Comparison of ENCODE assay signal across 28 cellular contexts in genomic region chr5:10264569-10264968, GRCh38. TPM values are rescaled to one million over a fixed set of nuclear protein-coding genes. Genes with fewer than 3 reads are reported as not detected.
A peak's percentile ranks its signal among the peaks of the same experiment; 100 is the strongest.
DNase-seq lines count a peak whose midpoint lies in the region; ATAC-seq, FAIRE-seq and TF ChIP-seq lines count a peak whose summit lies in the region.
"Had no signal": no experiment of that assay in that cellular context is flagged by ENCODE, and none has a peak within 500 bp of the region (broad histone marks: within the 10 kb centered on the region; RNA-seq: fewer than 3 reads in every experiment).

No MANE protein-coding gene starts in this region.

- no peaks in the 10 kb centered on the region for H3K9me2 ChIP-seq in SK-N-SH

- H3K79me2 ChIP-seq in SK-N-SH (ENCODE audit: insufficient read depth) (peaks cover 2% of the 10 kb centered on the region; the same call in 1 of the 2 replicates), K562 (ENCODE audit: control insufficient read depth, insufficient read depth, low read length) (peaks cover 9% of the 10 kb centered on the region; the same call in 2 of the 3 replicates)

- no peak for TF ChIP-seq RAD21 in SK-N-SH (IDR thresholded peaks at IDR 0.05; ENCODE audit: low read length)
- TF ChIP-seq RAD21 in K562 (CRISPR knock-in tag; conservative IDR thresholded peaks at IDR 0.05 in 1 of 2, IDR thresholded peaks at IDR 0.05 in 1 of 2), result no peak

- peaks cover 12% of the 10 kb centered on the region; the same call in 1 of the 2 replicates for H4K20me1 ChIP-seq in SK-N-SH (ENCODE audit: insufficient read depth)
- H4K20me1 ChIP-seq in K562 (replicated peaks; ENCODE audit: control insufficient read depth, insufficient read depth, low read length), result peaks cover 20% of the 10 kb centered on the region

- TF ChIP-seq POLR2A in K562 (conservative IDR thresholded peaks at IDR 0.05), result no peak

- 89% methylated on average over 3 of the region's 3 CpGs for WGBS in SK-N-SH (ENCODE audit: low lambda C conversion rate)
- 77% methylated on average over 3 of the region's 3 CpGs for WGBS in K562 (ENCODE audit: insufficient coverage, low coverage, missing lambda C conversion rate)
- 37 to 69% (median 43%) methylated on average over 3 of the region's 3 CpGs for WGBS in psoas muscle, 3 donors

- no peaks in the 10 kb centered on the region for H3K27me3 ChIP-seq in SK-N-SH (ENCODE audit: insufficient read depth)
- H3K27me3 ChIP-seq in K562 (ENCODE audit: control insufficient read depth in 2 of 2, insufficient read depth in 2 of 2, low read length in 2 of 2), result no peaks in the 10 kb centered on the region
- no peaks in the 10 kb centered on the region for H3K27me3 ChIP-seq in psoas muscle (ENCODE audit: insufficient read depth in 3 of 3, low read length in 2 of 3)
- H3K27me3 ChIP-seq: BLaER1, spleen, transverse colon had no signal

- H3K4me2 ChIP-seq in SK-N-SH (no peak overlapping the region), K562 (ENCODE audit: insufficient read depth, low read length) (no peak overlapping the region)
- H3K4me2 ChIP-seq: BLaER1 had no signal

- in situ Hi-C loops in K562 (cut with MboI), result no loop called here

- TF ChIP-seq EP300 in SK-N-SH (IDR thresholded peaks at IDR 0.05; ENCODE audit: borderline replicate concordance in 1 of 2, low read depth in 1 of 2, low read length in 1 of 2) (no peak), K562 (IDR thresholded peaks at IDR 0.05; ENCODE audit: low read length) (no peak)

- no peak for DNase-seq in SK-N-SH
- no peak for DNase-seq in K562 (ENCODE audit: extremely low read depth in 1 of 4, low spot score in 3 of 4)
- DNase-seq in psoas muscle, result no peak
- no peak for DNase-seq in GM20000 (ENCODE audit: low spot score)
- DNase-seq: activated CD4-positive, alpha-beta T cell treated with anti-CD3 and anti-CD28 coated beads for 4 hours; activated naive CD4-positive, alpha-beta T cell treated with anti-CD3 and anti-CD28 coated beads, Interleukin-2, amount 50 U/mL, for 16 hours; Caco-2; DND-41; foreskin melanocyte; islet precursor cell; NCI-H1092; NCI-H2029; NCI-H226; NCI-H774; occipital lobe; PC-3; SHP77; spleen; stimulated activated CD4-positive, alpha-beta T cell treated with anti-CD3 and anti-CD28 coated beads, Interleukin-4, amount 100 ng/mL, for 1 hour; T-cell; transverse colon had no signal

- TF ChIP-seq CTCF in SK-N-SH (IDR thresholded peaks at IDR 0.05) (no peak), HEK293 (tag by site-specific recombination; IDR thresholded peaks at IDR 0.05) (no peak), K562 (IDR thresholded peaks at IDR 0.05 in 2 of 3, conservative IDR thresholded peaks at IDR 0.05 in 1 of 3; ENCODE audit: insufficient read depth in 2 of 3, low read depth in 1 of 3, low read length in 3 of 3) (no peak), psoas muscle (IDR thresholded peaks at IDR 0.05) (no peak), GM20000 (IDR thresholded peaks at IDR 0.05; ENCODE audit: extremely low read depth, missing control alignments) (no peak)

- H3K9me1 ChIP-seq in K562 (ENCODE audit: control insufficient read depth, insufficient read depth, low read length), result peaks cover 6% of the 10 kb centered on the region

- no peaks in the 10 kb centered on the region for H3K4me1 ChIP-seq in SK-N-SH (ENCODE audit: control insufficient read depth in 1 of 2, insufficient read depth in 2 of 2, low read depth in 1 of 2, low read length in 1 of 2)
- peaks cover 3% of the 10 kb centered on the region; the same call in 1 of the 2 replicates for H3K4me1 ChIP-seq in HEK293 (ENCODE audit: control insufficient read depth, insufficient read depth, low read length)
- peaks cover 0 to 13% of the 10 kb centered on the region in 2 experiments; a peak in 4 of 5 replicates for H3K4me1 ChIP-seq in K562 (replicated peaks in 1 of 2; ENCODE audit: control insufficient read depth in 2 of 2, insufficient read depth in 2 of 2, low read length in 2 of 2)
- peaks cover 8% of the 10 kb centered on the region for H3K4me1 ChIP-seq in psoas muscle
- H3K4me1 ChIP-seq: BLaER1, Caco-2 had no signal

- no peak overlapping the region for H2AFZ ChIP-seq in SK-N-SH (ENCODE audit: low read depth)
- H2AFZ ChIP-seq in K562 (ENCODE audit: low read depth, low read length), result no peak overlapping the region

- POLR2A ChIA-PET in SK-N-SH (lab: Yijun Ruan, JAX), result interaction anchor here (1.3 to 2.3 kb wide), 2 partner anchors 13 to 14 kb away, joined by 3 to 6 read pairs; partner anchors contain the start of genes ATPSCKMT and CCT5
- POLR2A ChIA-PET in HEK293 (lab: Yijun Ruan, JAX), result interaction anchor here (1.5 to 2.6 kb wide), 4 partner anchors 10 to 89 kb away, joined by 5 to 10 read pairs (median 7); partner anchors contain the start of genes ATPSCKMT, CCT5 and MARCHF6
- POLR2A ChIA-PET in K562 (lab: Yijun Ruan, JAX), result interaction anchor here (0.7 to 7.9 kb wide), 9 partner anchors 8 to 239 kb away, joined by 3 to 72 read pairs (median 4); partner anchors contain the start of genes ATPSCKMT and CCT5

- no TSS peak for BruUV-seq in K562 (replicated peaks; lab: Mats Ljungman, UMichigan)

- H3K36me3 ChIP-seq in SK-N-SH (replicated peaks in 1 of 2; ENCODE audit: control insufficient read depth in 1 of 2, insufficient read depth in 2 of 2, low read length in 1 of 2) (peaks cover 39 to 65% of the 10 kb centered on the region in 2 experiments), HEK293 (ENCODE audit: control insufficient read depth in 2 of 2, insufficient read depth in 1 of 2, low read length in 2 of 2) (peaks cover 55 to 65% of the 10 kb centered on the region in 2 experiments), K562 (ENCODE audit: control insufficient read depth, insufficient read depth, low read length) (peaks cover 69% of the 10 kb centered on the region), psoas muscle (ENCODE audit: insufficient read depth in 1 of 2, low read depth in 1 of 2) (peaks cover 10 to 63% of the 10 kb centered on the region in 2 donors)

- no peak overlapping the region for H3K27ac ChIP-seq in SK-N-SH (ENCODE audit: low read depth in 2 of 2, low read length in 1 of 2)
- H3K27ac ChIP-seq in HEK293 (ENCODE audit: extremely low read depth, low read depth, low read length), result no peak overlapping the region
- no peak overlapping the region for H3K27ac ChIP-seq in K562 (ENCODE audit: extremely low read depth, low read depth, low read length)
- peak overlapping the region; percentile 26 for H3K27ac ChIP-seq in psoas muscle
- H3K27ac ChIP-seq: BLaER1, transverse colon had no signal

- ATAC-seq in SK-N-SH treated with all-trans-retinoic acid at 6 μM for 48 hours (no peak), K562 (no peak), psoas muscle (peak in 3 of 4 donors; percentile 49 to 76 (median 64)), GM21381 (IDR thresholded peaks at IDR 0.05; ENCODE audit: unreplicated experiment) (no peak), HG02588 (IDR thresholded peaks at IDR 0.05; ENCODE audit: unreplicated experiment) (no peak)
- ATAC-seq: PC-3; stimulated activated naive CD8-positive, alpha-beta T cell treated with anti-CD3 and anti-CD28 coated beads, Interleukin-15, Interleukin-2, amounts not matched to agents 100 U/mL and 50 U/mL, for 24 hours; T-cell had no signal

- peaks cover 43% of the 10 kb centered on the region for H3F3A ChIP-seq in SK-N-SH (replicated peaks; ENCODE audit: insufficient read depth)

- H3K9me3 ChIP-seq in SK-N-SH (no peaks in the 10 kb centered on the region), HEK293 (ENCODE audit: control insufficient read depth, insufficient read depth, low read depth, low read length) (no peaks in the 10 kb centered on the region), K562 (replicated peaks; ENCODE audit: control insufficient read depth, insufficient read depth, low read depth, low read length) (no peaks in the 10 kb centered on the region), psoas muscle (no peaks in the 10 kb centered on the region)
- H3K9me3 ChIP-seq: BLaER1, Caco-2, spleen, transverse colon had no signal

- CTCF ChIA-PET in SK-N-SH (lab: Yijun Ruan, JAX) (interaction anchor here (1.6 to 4.7 kb wide), 2 partner anchors 10 to 19 kb away, joined by 4 to 21 read pairs; no protein-coding TSS in a partner anchor), HEK293 (lab: Yijun Ruan, JAX) (interaction anchor here (1.8 kb wide), 1 partner anchor 19 kb away, joined by 6 read pairs; no protein-coding TSS in a partner anchor), K562 (lab: Yijun Ruan, JAX; ENCODE audit: low intra/inter-chr PET ratio) (no interaction called here)

- no peak for FAIRE-seq in K562 (lab: Jason Lieb, UNC)
- FAIRE-seq: H54 had no signal

- intact Hi-C loops in K562 (cut with micrococcal nuclease) (no loop called here), psoas muscle (cut with DNase I) (no loop called here)

- H3K9ac ChIP-seq in SK-N-SH (no peak overlapping the region), K562 (ENCODE audit: insufficient read depth in 1 of 2, low read depth in 2 of 2, low read length in 2 of 2) (no peak overlapping the region)
- H3K9ac ChIP-seq: BLaER1 had no signal

- H3K4me3 ChIP-seq in SK-N-SH (ENCODE audit: low read depth in 2 of 2, low read length in 1 of 2) (no peak overlapping the region), HEK293 (ENCODE audit: low read depth, low read length) (no peak overlapping the region), K562 (no peak overlapping the region), psoas muscle (no peak overlapping the region)
- H3K4me3 ChIP-seq: BLaER1, spleen, transverse colon had no signal

RNA-seq across cellular contexts. Expression of gene CCT5, which starts 14.5 kb away (rescaled TPM):
- polyA plus RNA-seq in SK-N-SH (2012; rRNA removed) (378 and 472 TPM in 2 replicates), K562 (2011; rRNA removed) (773 and 1,153 TPM in 2 replicates), K562 (2014; fragmentation: Illumina TruSeq; extraction: Trizol) (1,097 and 1,170 TPM in 2 replicates), K562 (2014; fragmentation: Nextera tagmentation; extraction: Ambion mirVana) (1,000 to 10,000 TPM in 1 of 2 experiments, 100 to 1,000 TPM in 1; 926 to 1,606 TPM), K562 (2014; rRNA removed) (798 and 941 TPM in 2 replicates), psoas muscle (100 to 1,000 TPM; 186 to 454 (median 287) TPM)
- polyA plus RNA-seq in SK-N-SH (2012; cell fraction: cytosol; rRNA removed), result 485 and 492 TPM in 2 replicates
- polyA plus RNA-seq in SK-N-SH (2012; cell fraction: nucleus; rRNA removed), result 288 and 386 TPM in 2 replicates
- 239 and 473 TPM in 2 replicates for total RNA-seq in K562 (2011; cell fraction: chromatin; rRNA removed; ENCODE audit: low replicate concordance)
- 160 and 181 TPM in 2 replicates for total RNA-seq in K562 (2011; cell fraction: nucleolus; rRNA removed)
- 271 and 310 TPM in 2 replicates for total RNA-seq in K562 (2011; cell fraction: nucleoplasm; rRNA removed)
- total RNA-seq in K562 (2014; rRNA removed) (1,056 and 1,105 TPM in 2 replicates), K562 (2014; rRNA removed; fragmentation: Illumina TruSeq; extraction: Trizol) (1,310 and 1,339 TPM in 2 replicates), K562 (2015; rRNA removed; fragmentation: Illumina TruSeq; extraction: Trizol) (1,290 and 1,307 TPM in 2 replicates), K562 (2021) (782 and 792 TPM in 2 replicates), psoas muscle (100 to 1,000 TPM; 150 to 211 (median 197) TPM)
- polyA plus RNA-seq in K562 (2011; cell fraction: cytosol; rRNA removed), result 486 and 691 TPM in 2 replicates
- polyA plus RNA-seq in K562 (2011; cell fraction: nucleus; rRNA removed), result 304 and 417 TPM in 2 replicates
- 564 and 1,172 TPM in 2 replicates for polyA plus RNA-seq in K562 (2012)
- 2,049 and 2,472 TPM in 2 replicates for polyA minus RNA-seq in K562 (2011; rRNA and poly(A)+ RNA removed)
- polyA minus RNA-seq in K562 (2011; cell fraction: cytosol; rRNA and poly(A)+ RNA removed), result 548 and 692 TPM in 2 replicates
- 155 and 246 TPM in 2 replicates for polyA minus RNA-seq in K562 (2011; cell fraction: nucleus; rRNA and poly(A)+ RNA removed)

RNA-seq across cellular contexts. Expression of gene ATPSCKMT, which starts 14.9 kb away (rescaled TPM):
- polyA plus RNA-seq in SK-N-SH (2012; rRNA removed) (16.6 and 31.9 TPM in 2 replicates), K562 (2011; rRNA removed) (32.1 and 46.8 TPM in 2 replicates), K562 (2014; fragmentation: Illumina TruSeq; extraction: Trizol) (36.9 and 41.1 TPM in 2 replicates), K562 (2014; fragmentation: Nextera tagmentation; extraction: Ambion mirVana) (10 to 100 TPM; 36.6 to 40.7 TPM), K562 (2014; rRNA removed) (28.3 and 38.4 TPM in 2 replicates), psoas muscle (10 to 100 TPM in 2 of 3 donors, 1 to 10 TPM in 1; 9.3 to 26.1 (median 10.2) TPM)
- polyA plus RNA-seq in SK-N-SH (2012; cell fraction: cytosol; rRNA removed), result 27.1 and 31.5 TPM in 2 replicates
- 13.9 and 14.7 TPM in 2 replicates for polyA plus RNA-seq in SK-N-SH (2012; cell fraction: nucleus; rRNA removed)
- total RNA-seq in K562 (2011; cell fraction: chromatin; rRNA removed; ENCODE audit: low replicate concordance), result 63.3 and 105 TPM in 2 replicates
- 33.5 and 38.3 TPM in 2 replicates for total RNA-seq in K562 (2011; cell fraction: nucleolus; rRNA removed)
- total RNA-seq in K562 (2011; cell fraction: nucleoplasm; rRNA removed), result 54.5 and 67.1 TPM in 2 replicates
- total RNA-seq in K562 (2014; rRNA removed) (26.2 and 30.2 TPM in 2 replicates), K562 (2014; rRNA removed; fragmentation: Illumina TruSeq; extraction: Trizol) (44.4 and 46.2 TPM in 2 replicates), K562 (2015; rRNA removed; fragmentation: Illumina TruSeq; extraction: Trizol) (29.5 and 32.4 TPM in 2 replicates), K562 (2021) (29.1 and 32.2 TPM in 2 replicates), psoas muscle (10 to 100 TPM in 1 of 4 donors, 1 to 10 TPM in 3; 7.6 to 16.7 (median 8.9) TPM)
- 11.9 and 39.5 TPM in 2 replicates for polyA plus RNA-seq in K562 (2011; cell fraction: cytosol; rRNA removed)
- polyA plus RNA-seq in K562 (2011; cell fraction: nucleus; rRNA removed), result 38.0 and 40.7 TPM in 2 replicates
- polyA plus RNA-seq in K562 (2012), result 22.4 and 28.9 TPM in 2 replicates
- 48.5 and 54.2 TPM in 2 replicates for polyA minus RNA-seq in K562 (2011; rRNA and poly(A)+ RNA removed)
- polyA minus RNA-seq in K562 (2011; cell fraction: cytosol; rRNA and poly(A)+ RNA removed), result 10.5 and 16.6 TPM in 2 replicates
- polyA minus RNA-seq in K562 (2011; cell fraction: nucleus; rRNA and poly(A)+ RNA removed), result 20.2 and 38.1 TPM in 2 replicates

RNA-seq across cellular contexts. Expression of gene CMBL, which starts 43.1 kb away (rescaled TPM):
- polyA plus RNA-seq in SK-N-SH (2012; rRNA removed) (42.9 and 61.0 TPM in 2 replicates), K562 (2011; rRNA removed) (183 and 192 TPM in 2 replicates), K562 (2014; fragmentation: Illumina TruSeq; extraction: Trizol) (140 and 144 TPM in 2 replicates), K562 (2014; fragmentation: Nextera tagmentation; extraction: Ambion mirVana) (10 to 100 TPM; 53.4 to 71.1 TPM), K562 (2014; rRNA removed) (109 and 128 TPM in 2 replicates), psoas muscle (10 to 100 TPM in 2 of 3 donors, 1 to 10 TPM in 1; 9.4 to 99.4 (median 54.4) TPM)
- 35.4 and 47.5 TPM in 2 replicates for polyA plus RNA-seq in SK-N-SH (2012; cell fraction: cytosol; rRNA removed)
- polyA plus RNA-seq in SK-N-SH (2012; cell fraction: nucleus; rRNA removed), result 15.4 and 21.3 TPM in 2 replicates
- total RNA-seq in K562 (2011; cell fraction: chromatin; rRNA removed; ENCODE audit: low replicate concordance), result 57.6 and 73.6 TPM in 2 replicates
- 41.8 and 51.0 TPM in 2 replicates for total RNA-seq in K562 (2011; cell fraction: nucleolus; rRNA removed)
- total RNA-seq in K562 (2011; cell fraction: nucleoplasm; rRNA removed), result 60.6 and 76.3 TPM in 2 replicates
- total RNA-seq in K562 (2014; rRNA removed) (22.6 and 30.0 TPM in 2 replicates), K562 (2014; rRNA removed; fragmentation: Illumina TruSeq; extraction: Trizol) (68.2 and 86.7 TPM in 2 replicates), K562 (2015; rRNA removed; fragmentation: Illumina TruSeq; extraction: Trizol) (54.7 and 55.5 TPM in 2 replicates), K562 (2021) (119 and 121 TPM in 2 replicates), psoas muscle (100 to 1,000 TPM in 1 of 4 donors, 10 to 100 TPM in 3; 30.1 to 243 (median 61.1) TPM)
- 228 and 464 TPM in 2 replicates for polyA plus RNA-seq in K562 (2011; cell fraction: cytosol; rRNA removed)
- polyA plus RNA-seq in K562 (2011; cell fraction: nucleus; rRNA removed), result 27.2 and 28.4 TPM in 2 replicates
- 129 and 225 TPM in 2 replicates for polyA plus RNA-seq in K562 (2012)
- polyA minus RNA-seq in K562 (2011; rRNA and poly(A)+ RNA removed), result 176 TPM in 2 replicates
- 200 and 213 TPM in 2 replicates for polyA minus RNA-seq in K562 (2011; cell fraction: cytosol; rRNA and poly(A)+ RNA removed)
- 23.2 and 39.3 TPM in 2 replicates for polyA minus RNA-seq in K562 (2011; cell fraction: nucleus; rRNA and poly(A)+ RNA removed)

Comparison
In these comparisons a context has a peak if more than half of its experiments do, and no peak if none do; other contexts are left out.
1. ATAC-seq: peak in psoas muscle (3 of 4); none in SK-N-SH treated with all-trans-retinoic acid at 6 μM for 48 hours (single experiment), K562 (single experiment), GM21381 (single experiment) and HG02588 (single experiment).